In genomic region chr6:21603516-21603952, GRCh38 we compare ENCODE assay signal across 19 cellular contexts. TPM values are rescaled to one million over a fixed set of nuclear protein-coding genes. Genes with fewer than 3 reads are reported as not detected.
DNase-seq lines count a peak whose midpoint lies in the region; ATAC-seq, FAIRE-seq and TF ChIP-seq lines count a peak whose summit lies in the region.
"Had no signal": no experiment of that assay in that cellular context is flagged by ENCODE, and none has a peak within 500 bp of the region (broad histone marks: within the 10 kb centered on the region; RNA-seq: fewer than 3 reads in every experiment).

No MANE protein-coding gene starts in this region.

- H3K9me3 Mint-ChIP-seq in brain = peaks cover 3 to 15% (median 5%) of the 10 kb centered on the region in 5 experiments
- H3K9me3 Mint-ChIP-seq: activated T-cell treated with anti-CD3 and anti-CD28 coated beads, Interleukin-2, amount 50 U/mL, for 72 hours; H9 had no signal

- no peak for TF ChIP-seq POLR2A in H54 (IDR thresholded peaks at IDR 0.05; ENCODE audit: low read depth, low read length)

- H3K9ac ChIP-seq in Loucy (ENCODE audit: low read depth, low read length, poor library complexity, severe bottlenecking) = peak overlapping the region; percentile 98

- no peak overlapping the region for H2AFZ ChIP-seq in Loucy (ENCODE audit: low read length)

- H3K4me3 ChIP-seq in DOHH2 (ENCODE audit: low read length) = 0 out of 2 replicates have a peak overlapping the region, but pooled peaks have one; percentile 13
- H3K4me3 ChIP-seq in Loucy (ENCODE audit: low read length, poor library complexity, severe bottlenecking) = peak overlapping the region; percentile 94
- H3K4me3 ChIP-seq: heart left ventricle, tibial artery had no signal

- H3K27me3 ChIP-seq in DOHH2 (ENCODE audit: control insufficient read depth, low read length) (no peaks in the 10 kb centered on the region), Loucy (ENCODE audit: insufficient read depth, low read length, poor library complexity, severe bottlenecking) (peaks cover 4% of the 10 kb centered on the region)
- H3K27me3 ChIP-seq: heart left ventricle, tibial artery had no signal

- no peaks in the 10 kb centered on the region for H3K36me3 ChIP-seq in DOHH2 (ENCODE audit: control insufficient read depth, low read length)
- H3K36me3 ChIP-seq in Loucy (ENCODE audit: insufficient read depth, low read length) = peaks cover 18% of the 10 kb centered on the region
- H3K36me3 ChIP-seq: heart left ventricle, tibial artery had no signal

- no peak for FAIRE-seq in H54 (lab: Jason Lieb, UNC)
- FAIRE-seq: D721Med had no signal

- H3K4me1 ChIP-seq in DOHH2 (ENCODE audit: control insufficient read depth, low read length) = peaks cover 42% of the 10 kb centered on the region
- H3K4me1 ChIP-seq in Loucy (ENCODE audit: insufficient read depth, low read length, poor library complexity, severe bottlenecking) = peaks cover 64% of the 10 kb centered on the region

- H3K27ac ChIP-seq in DOHH2 (ENCODE audit: low read depth, low read length) = peak overlapping the region; percentile 41
- H3K27ac ChIP-seq: heart left ventricle, tibial artery had no signal

- H3K79me2 ChIP-seq in DOHH2 (ENCODE audit: control insufficient read depth, low read length) (peaks cover 2% of the 10 kb centered on the region), Loucy (ENCODE audit: insufficient read depth, low read length) (peaks cover 80% of the 10 kb centered on the region)

- DNase-seq in H54 (ENCODE audit: insufficient read length, low spot score) (no peak), NCI-H1048 (lab: John Stamatoyannopoulos, UW) (no peak)
- DNase-seq in activated naive CD4-positive, alpha-beta T cell treated with Interleukin-2 at 50 U/mL for 16 hours = no peak
- DNase-seq: activated CD4-positive, alpha-beta T cell treated with anti-CD3 and anti-CD28 coated beads, Interleukin-2, amount 50 U/mL, for 1 hour; activated T-cell treated with anti-CD3 and anti-CD28 coated beads, Interleukin-2, amount 50 U/mL, for 72 hours; amniotic stem cell; H9; heart left ventricle; kidney glomerular epithelial cell; NCI-H1436; NCI-H524 treated with DMSO at 0.1 percent for 48 hours; SHP77; tibial artery had no signal

- H3K27ac Mint-ChIP-seq in brain = peak overlapping the region in 4 of 5 experiments; percentile 4 to 95 (median 38)
- H3K27ac Mint-ChIP-seq: activated T-cell treated with anti-CD3 and anti-CD28 coated beads, Interleukin-2, amount 50 U/mL, for 72 hours had no signal

- H3K9me3 ChIP-seq in DOHH2 (ENCODE audit: control insufficient read depth, insufficient read depth, low read length) = no peaks in the 10 kb centered on the region
- no peaks in the 10 kb centered on the region for H3K9me3 ChIP-seq in Loucy (ENCODE audit: insufficient read depth, low read depth, low read length)
- H3K9me3 ChIP-seq: heart left ventricle, tibial artery had no signal

- peak; percentile 48 for ATAC-seq in GM21619 (IDR thresholded peaks at IDR 0.05; ENCODE audit: unreplicated experiment)
- ATAC-seq in GM18870 (IDR thresholded peaks at IDR 0.05; ENCODE audit: unreplicated experiment) = no peak
- ATAC-seq: activated T-cell treated with anti-CD3 and anti-CD28 coated beads, Interleukin-2, amount 50 U/mL, for 72 hours; heart left ventricle had no signal

- H3K4me1 Mint-ChIP-seq in brain = peaks cover 65% of the 10 kb centered on the region

- TF ChIP-seq CTCF in DOHH2 (IDR thresholded peaks at IDR 0.05; ENCODE audit: low read depth, low read length, poor library complexity, severe bottlenecking) = no peak
- TF ChIP-seq CTCF in Loucy (conservative IDR thresholded peaks at IDR 0.05; ENCODE audit: low read length) = no peak
- no peak for TF ChIP-seq CTCF in brain (conservative IDR thresholded peaks at IDR 0.05)

- no peaks in the 10 kb centered on the region for H3F3A ChIP-seq in DOHH2 (ENCODE audit: control insufficient read depth, insufficient read depth)
- H3F3A ChIP-seq in Loucy (ENCODE audit: low read depth) = peaks cover 38% of the 10 kb centered on the region

- H3K9me2 ChIP-seq in DOHH2 (replicated peaks; ENCODE audit: control insufficient read depth, low read length) (no peaks in the 10 kb centered on the region), Loucy (replicated peaks; ENCODE audit: low read depth, low read length) (no peaks in the 10 kb centered on the region)

- H4K20me1 ChIP-seq in DOHH2 (ENCODE audit: control insufficient read depth, insufficient read depth, low read depth, low read length) (no peaks in the 10 kb centered on the region), Loucy (ENCODE audit: insufficient read depth, low read length, poor library complexity, severe bottlenecking) (peaks cover 20% of the 10 kb centered on the region)

- H3K4me3 Mint-ChIP-seq in brain = peak overlapping the region in 1 of 5 experiments; percentile 30
- H3K4me3 Mint-ChIP-seq: activated T-cell treated with anti-CD3 and anti-CD28 coated beads, Interleukin-2, amount 50 U/mL, for 72 hours; H9 had no signal

- peaks cover 44% of the 10 kb centered on the region for H3K36me3 Mint-ChIP-seq in brain

- peaks cover under 1% of the 10 kb centered on the region for H3K27me3 Mint-ChIP-seq in brain

- H3K4me2 ChIP-seq in DOHH2 (ENCODE audit: low read length) (peak overlapping the region; percentile 42), Loucy (ENCODE audit: low read depth, low read length, poor library complexity, severe bottlenecking) (peak overlapping the region; percentile 92)

RNA-seq across cellular contexts. Expression of gene SOX4, which starts 10.0 kb away (rescaled TPM):
- polyA plus RNA-seq in brain (ENCODE audit: insufficient read depth, low read depth, low replicate concordance) = 231 TPM
